ENCODE assay signal across 10 cellular contexts in genomic region chr10:11824376-11824775, GRCh38. TPM values are rescaled to one million over a fixed set of nuclear protein-coding genes. Genes with fewer than 3 reads are reported as not detected.
DNase-seq lines count a peak whose midpoint lies in the region; ATAC-seq and TF ChIP-seq lines count a peak whose summit lies in the region.
"Had no signal": no experiment of that assay in that cellular context is flagged by ENCODE, and none has a peak within 500 bp of the region (broad histone marks: within the 10 kb centered on the region; RNA-seq: fewer than 3 reads in every experiment).

No MANE protein-coding gene starts in this region.

- H3K4me1 Mint-ChIP-seq in activated CD4-positive, alpha-beta T cell treated with anti-CD3 and anti-CD28 coated beads, Interleukin-2, amount 10 ng/mL, durations not matched to agents 24 days and 14 days: peaks cover 7% of the 10 kb centered on the region
- peaks cover 5% of the 10 kb centered on the region for H3K4me1 Mint-ChIP-seq in activated T-helper 2 cell treated with anti-CD3 and anti-CD28 coated beads, Interferon-gamma antibody, Interleukin-2, Interleukin-4, amounts not matched to agents 10 μg/mL and 5 μg/mL and 100 μg/mL, durations not matched to agents 14 hours and 24 hours and 36 hours (ENCODE audit: low read depth)
- H3K4me1 Mint-ChIP-seq in glutamatergic neuron (ENCODE audit: low read depth, unreplicated experiment): no peaks in the 10 kb centered on the region
- H3K4me1 Mint-ChIP-seq in stimulated activated effector memory CD8-positive, alpha-beta T cell treated with anti-CD3 and anti-CD28 coated beads, Interleukin-12 subunit alpha, Interleukin-12 subunit beta, amount 100 ng/mL, for 72 hours: peaks cover 7% of the 10 kb centered on the region

- ATAC-seq in stimulated activated effector memory CD8-positive, alpha-beta T cell treated with anti-CD3 and anti-CD28 coated beads, Interleukin-12 subunit alpha, Interleukin-12 subunit beta, amount 100 ng/mL, for 72 hours: no peak
- ATAC-seq in HG03139 (IDR thresholded peaks at IDR 0.05; ENCODE audit: unreplicated experiment): no peak
- ATAC-seq in sciatic nerve: no peak

- peaks cover 60% of the 10 kb centered on the region for H3K27me3 Mint-ChIP-seq in activated CD4-positive, alpha-beta T cell treated with anti-CD3 and anti-CD28 coated beads, Interleukin-2, amount 10 ng/mL, durations not matched to agents 24 days and 14 days
- peaks cover 52% of the 10 kb centered on the region for H3K27me3 Mint-ChIP-seq in activated T-helper 2 cell treated with anti-CD3 and anti-CD28 coated beads, Interferon-gamma antibody, Interleukin-2, Interleukin-4, amounts not matched to agents 10 μg/mL and 5 μg/mL and 100 μg/mL, durations not matched to agents 14 hours and 24 hours and 36 hours (ENCODE audit: low read depth)
- peaks cover 2% of the 10 kb centered on the region for H3K27me3 Mint-ChIP-seq in glutamatergic neuron (ENCODE audit: unreplicated experiment)

- H3K36me3 Mint-ChIP-seq in activated CD4-positive, alpha-beta T cell treated with anti-CD3 and anti-CD28 coated beads, Interleukin-2, amount 10 ng/mL, durations not matched to agents 24 days and 14 days (ENCODE audit: low read depth): no peaks in the 10 kb centered on the region
- no peaks in the 10 kb centered on the region for H3K36me3 Mint-ChIP-seq in activated T-helper 2 cell treated with anti-CD3 and anti-CD28 coated beads, Interferon-gamma antibody, Interleukin-2, Interleukin-4, amounts not matched to agents 10 μg/mL and 5 μg/mL and 100 μg/mL, durations not matched to agents 14 hours and 24 hours and 36 hours (ENCODE audit: low read depth)
- H3K36me3 Mint-ChIP-seq in glutamatergic neuron (ENCODE audit: unreplicated experiment): peaks cover 13% of the 10 kb centered on the region
- H3K36me3 Mint-ChIP-seq in stimulated activated effector memory CD8-positive, alpha-beta T cell treated with anti-CD3 and anti-CD28 coated beads, Interleukin-12 subunit alpha, Interleukin-12 subunit beta, amount 100 ng/mL, for 72 hours: no peaks in the 10 kb centered on the region

- peak overlapping the region; percentile 73 for H3K4me3 Mint-ChIP-seq in activated CD4-positive, alpha-beta T cell treated with anti-CD3 and anti-CD28 coated beads, Interleukin-2, amount 10 ng/mL, durations not matched to agents 24 days and 14 days
- H3K4me3 Mint-ChIP-seq in activated T-helper 2 cell treated with anti-CD3 and anti-CD28 coated beads, Interferon-gamma antibody, Interleukin-2, Interleukin-4, amounts not matched to agents 10 μg/mL and 5 μg/mL and 100 μg/mL, durations not matched to agents 14 hours and 24 hours and 36 hours (ENCODE audit: low read depth): peak overlapping the region; percentile 66
- H3K4me3 Mint-ChIP-seq in glutamatergic neuron (ENCODE audit: unreplicated experiment): peak overlapping the region; percentile 85
- H3K4me3 Mint-ChIP-seq in stimulated activated effector memory CD8-positive, alpha-beta T cell treated with anti-CD3 and anti-CD28 coated beads, Interleukin-12 subunit alpha, Interleukin-12 subunit beta, amount 100 ng/mL, for 72 hours: peak overlapping the region; percentile 50

- DNase-seq in activated CD4-positive, alpha-beta T cell treated with anti-CD3 and anti-CD28 coated beads, Interleukin-2, amount 10 ng/mL, durations not matched to agents 24 days and 14 days: no peak
- no peak for DNase-seq in activated CD4-positive, alpha-beta T cell treated with anti-CD3 and anti-CD28 coated beads for 4 hours
- no peak for DNase-seq in activated T-helper 2 cell treated with anti-CD3 and anti-CD28 coated beads, Interferon-gamma antibody, Interleukin-2, Interleukin-4, amounts not matched to agents 10 μg/mL and 5 μg/mL and 100 μg/mL, durations not matched to agents 14 hours and 24 hours and 36 hours (ENCODE audit: low spot score)
- DNase-seq in glutamatergic neuron: no peak
- DNase-seq in stimulated activated effector memory CD8-positive, alpha-beta T cell treated with anti-CD3 and anti-CD28 coated beads, Interleukin-12 subunit alpha, Interleukin-12 subunit beta, amount 100 ng/mL, for 72 hours (ENCODE audit: low spot score in 2 of 2): no peak
- DNase-seq in NCI-H446 treated with DMSO at 0.1 percent for 48 hours (lab: John Stamatoyannopoulos, UW): no peak
- DNase-seq in sciatic nerve (ENCODE audit: low spot score): no peak
- DNase-seq: kidney glomerular epithelial cell, NCI-H1092 treated with DMSO at 0.1 percent for 48 hours had no signal

- H3K27ac Mint-ChIP-seq in activated CD4-positive, alpha-beta T cell treated with anti-CD3 and anti-CD28 coated beads, Interleukin-2, amount 10 ng/mL, durations not matched to agents 24 days and 14 days: no peak overlapping the region
- H3K27ac Mint-ChIP-seq in activated T-helper 2 cell treated with anti-CD3 and anti-CD28 coated beads, Interferon-gamma antibody, Interleukin-2, Interleukin-4, amounts not matched to agents 10 μg/mL and 5 μg/mL and 100 μg/mL, durations not matched to agents 14 hours and 24 hours and 36 hours: no peak overlapping the region
- no peak overlapping the region for H3K27ac Mint-ChIP-seq in glutamatergic neuron (ENCODE audit: unreplicated experiment)
- no peak overlapping the region for H3K27ac Mint-ChIP-seq in stimulated activated effector memory CD8-positive, alpha-beta T cell treated with anti-CD3 and anti-CD28 coated beads, Interleukin-12 subunit alpha, Interleukin-12 subunit beta, amount 100 ng/mL, for 72 hours

- TF ChIP-seq CTCF in glutamatergic neuron (IDR thresholded peaks at IDR 0.05; ENCODE audit: partially characterized antibody, unreplicated experiment): no peak

- H3K9me3 Mint-ChIP-seq in activated CD4-positive, alpha-beta T cell treated with anti-CD3 and anti-CD28 coated beads, Interleukin-2, amount 10 ng/mL, durations not matched to agents 24 days and 14 days: no peaks in the 10 kb centered on the region
- no peaks in the 10 kb centered on the region for H3K9me3 Mint-ChIP-seq in activated T-helper 2 cell treated with anti-CD3 and anti-CD28 coated beads, Interferon-gamma antibody, Interleukin-2, Interleukin-4, amounts not matched to agents 10 μg/mL and 5 μg/mL and 100 μg/mL, durations not matched to agents 14 hours and 24 hours and 36 hours
- peaks cover 3% of the 10 kb centered on the region for H3K9me3 Mint-ChIP-seq in glutamatergic neuron (ENCODE audit: unreplicated experiment)
- H3K9me3 Mint-ChIP-seq in stimulated activated effector memory CD8-positive, alpha-beta T cell treated with anti-CD3 and anti-CD28 coated beads, Interleukin-12 subunit alpha, Interleukin-12 subunit beta, amount 100 ng/mL, for 72 hours: no peaks in the 10 kb centered on the region

- intact Hi-C loops in activated CD4-positive, alpha-beta T cell treated with anti-CD3 and anti-CD28 coated beads, Interleukin-2, amount 10 ng/mL, durations not matched to agents 24 days and 14 days (cut with micrococcal nuclease): loop anchor here (5.0 kb wide), 1 partner anchor 38 kb away; no protein-coding TSS in a partner anchor
- intact Hi-C loops in activated T-helper 2 cell treated with anti-CD3 and anti-CD28 coated beads, Interferon-gamma antibody, Interleukin-2, Interleukin-4, amounts not matched to agents 10 μg/mL and 5 μg/mL and 100 μg/mL, durations not matched to agents 14 hours and 24 hours and 36 hours (cut with micrococcal nuclease): loop anchor here (5.0 kb wide), 1 partner anchor 38 kb away; no protein-coding TSS in a partner anchor
- intact Hi-C loops in sciatic nerve (cut with DNase I): no loop called here

RNA-seq across cellular contexts. Expression of gene PROSER2, which starts 1.2 kb away (rescaled TPM):
- 0.24 and 0.37 TPM in 2 replicates for total RNA-seq in activated CD4-positive, alpha-beta T cell treated with anti-CD3 and anti-CD28 coated beads, Interleukin-2, amount 10 ng/mL, durations not matched to agents 24 days and 14 days
- total RNA-seq in activated T-helper 2 cell treated with anti-CD3 and anti-CD28 coated beads, Interferon-gamma antibody, Interleukin-2, Interleukin-4, amounts not matched to agents 10 μg/mL and 5 μg/mL and 100 μg/mL, durations not matched to agents 14 hours and 24 hours and 36 hours: 0.37 and 0.39 TPM in 2 replicates
- total RNA-seq in glutamatergic neuron (ENCODE audit: unreplicated experiment) (not detected), sciatic nerve (23.7 TPM)

Comparison
In these comparisons a context has a peak if more than half of its experiments do, and no peak if none do; other contexts are left out.
1. RNA of gene PROSER2, which starts 1.2 kb away (total RNA-seq): 23.7 TPM in sciatic nerve (single experiment); 0.24 to 0.37 TPM in activated CD4-positive, alpha-beta T cell treated with anti-CD3 and anti-CD28 coated beads, Interleukin-2, amount 10 ng/mL, durations not matched to agents 24 days and 14 days, 0.37 to 0.39 TPM in activated T-helper 2 cell treated with anti-CD3 and anti-CD28 coated beads, Interferon-gamma antibody, Interleukin-2, Interleukin-4, amounts not matched to agents 10 μg/mL and 5 μg/mL and 100 μg/mL, durations not matched to agents 14 hours and 24 hours and 36 hours and not detected in glutamatergic neuron (single experiment); every median in the first group is over 10 times any median in the second.
2. Peak in every context shown above with its lines, with median percentiles within 50 percentile points of each other: H3K4me3 Mint-ChIP-seq.